ENCODE assay signal across 25 cellular contexts in the genomic region with DNA sequence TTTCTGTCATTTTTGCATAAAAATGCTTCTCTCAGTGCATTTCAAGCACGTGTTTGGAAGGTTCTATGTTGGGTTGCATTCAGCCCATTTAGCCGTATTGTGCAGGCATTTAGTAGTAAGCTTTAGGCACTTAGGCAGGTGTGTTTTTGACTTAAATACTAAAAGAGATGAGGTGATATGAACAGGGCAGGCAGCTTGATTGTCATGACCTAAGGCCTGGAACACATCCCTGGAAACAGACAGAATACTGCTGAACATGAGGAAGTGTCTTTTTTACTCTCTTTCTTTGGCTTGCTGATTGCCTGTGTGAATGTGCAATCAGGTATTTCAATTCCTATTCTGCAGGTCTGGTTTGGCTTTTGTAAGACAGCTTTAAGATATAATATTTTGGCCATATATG.
"Had no signal": no experiment of that assay in that cellular context is flagged by ENCODE, and none has a peak within 500 bp of the region (broad histone marks: within the 10 kb centered on the region; RNA-seq: fewer than 3 reads in every experiment).

No MANE protein-coding gene starts in this region.

- H3K27me3 ChIP-seq: Peyer's patch had no signal

- H3K4me3 ChIP-seq: coronary artery, Peyer's patch had no signal

- DNase-seq: activated CD4-positive, alpha-beta memory T cell treated with anti-CD3 and anti-CD28 coated beads, Interleukin-2, amount 10 ng/mL, durations not matched to agents 7 days and 5 days; activated CD4-positive, alpha-beta T cell treated with anti-CD3 and anti-CD28 coated beads for 36 hours; activated CD4-positive, alpha-beta T cell treated with anti-CD3 and anti-CD28 coated beads, Interleukin-2, amount 50 U/mL, for 1 hour; activated CD4-positive, CD25-positive, alpha-beta regulatory T cell; activated gamma-delta T cell; activated naive CD4-positive, alpha-beta T cell treated with anti-CD3 and anti-CD28 coated beads for 36 hours; activated naive CD8-positive, alpha-beta T cell treated with anti-CD3 and anti-CD28 coated beads for 36 hours; activated T-cell treated with anti-CD3 and anti-CD28 coated beads for 4 hours; activated T-cell treated with anti-CD3 and anti-CD28 coated beads, Interleukin-2, amount 50 U/mL, for 48 hours; KG1; MV-4-11; NCI-H1105; NCI-H1436 treated with DMSO at 0.1 percent for 48 hours; NCI-H187; NCI-H2081; NCI-H345; NCI-H510A; NCI-H526 treated with DMSO at 0.1 percent for 48 hours; NK-92 treated with Interleukin-12 subunit alpha and Interleukin-12 subunit beta, amount 100 ng/mL, for 24 hours; OCI-M1; Peyer's patch; SHP77 treated with DMSO at 0.1 percent for 48 hours; T-helper 1 cell had no signal

- H3K36me3 ChIP-seq: Peyer's patch had no signal

- H3K27ac ChIP-seq: coronary artery, Peyer's patch, VCaP had no signal

- H3K4me1 ChIP-seq: Peyer's patch had no signal

- H3K9me3 ChIP-seq: Peyer's patch had no signal
